Comparison of ENCODE assay signal across 22 cellular contexts in the genomic region with DNA sequence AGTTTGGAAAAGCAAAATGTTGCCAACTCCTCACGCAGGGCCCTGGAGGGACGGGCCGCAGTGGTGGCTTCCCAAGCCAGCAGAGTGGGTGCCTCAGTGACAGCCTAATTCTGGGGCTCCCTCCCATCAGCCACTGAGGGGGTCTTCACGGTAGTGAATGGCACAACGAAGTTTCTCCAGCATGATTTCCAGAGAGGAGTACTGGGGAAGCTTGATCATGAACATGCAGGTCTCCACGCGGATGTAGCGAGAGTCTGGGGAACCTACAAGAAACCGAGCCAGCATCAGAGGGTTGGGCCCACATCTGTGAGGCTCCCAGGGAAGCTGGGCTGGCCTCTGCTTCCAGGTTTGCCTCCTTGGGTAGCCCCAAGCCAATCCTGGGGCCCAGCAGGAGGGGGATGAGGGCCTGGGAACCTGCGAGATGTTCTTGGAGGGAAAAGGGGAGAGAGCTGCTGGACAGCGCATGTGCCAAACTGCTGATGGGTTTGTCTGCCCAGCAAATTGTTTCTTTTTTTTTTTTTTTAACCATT.
"Had no signal": no experiment of that assay in that cellular context is flagged by ENCODE, and none has a peak within 500 bp of the region (broad histone marks: within the 10 kb centered on the region; RNA-seq: fewer than 3 reads in every experiment).

No MANE protein-coding gene starts in this region.

- H3K27me3 ChIP-seq: colonic mucosa, foreskin keratinocyte, neutrophil, tibial artery, uterus had no signal

- H3K27ac ChIP-seq: colonic mucosa, foreskin keratinocyte, neutrophil, parathyroid adenoma, tibial artery, uterus had no signal

- H2AFZ ChIP-seq: parathyroid adenoma had no signal

- H3K36me3 ChIP-seq: uterus had no signal

- H3K9me3 ChIP-seq: colonic mucosa, mucosa of descending colon, neutrophil, uterus had no signal

- H3K4me3 Mint-ChIP-seq: activated CD4-positive, alpha-beta memory T cell treated with anti-CD3 and anti-CD28 coated beads for 36 hours; activated CD8-positive, alpha-beta memory T cell treated with anti-CD3 and anti-CD28 coated beads, Interleukin-2, amount 10 ng/mL, durations not matched to agents 7 days and 5 days; activated naive CD8-positive, alpha-beta T cell treated with anti-CD3 and anti-CD28 coated beads, Interleukin-2, amount 50 U/mL, for 24 hours; activated T-cell treated with anti-CD3 and anti-CD28 coated beads, Interleukin-2, amount 50 U/mL, for 4 hours; memory B cell; naive thymus-derived CD8-positive, alpha-beta T cell; stimulated activated effector memory CD8-positive, alpha-beta T cell treated with anti-CD3 and anti-CD28 coated beads, Interleukin-12 subunit alpha, Interleukin-12 subunit beta, amount 100 ng/mL, for 72 hours had no signal

- H3K79me2 ChIP-seq: parathyroid adenoma had no signal

- H3K4me3 ChIP-seq: colonic mucosa, mucosa of descending colon, tibial artery, uterus had no signal

- H3K4me1 ChIP-seq: colonic mucosa, foreskin keratinocyte, parathyroid adenoma, tibial artery, uterus had no signal

- H3K9ac ChIP-seq: parathyroid adenoma had no signal

- H3K27me3 Mint-ChIP-seq: activated CD4-positive, alpha-beta memory T cell treated with anti-CD3 and anti-CD28 coated beads for 36 hours; activated CD8-positive, alpha-beta memory T cell treated with anti-CD3 and anti-CD28 coated beads, Interleukin-2, amount 10 ng/mL, durations not matched to agents 7 days and 5 days; activated naive CD8-positive, alpha-beta T cell treated with anti-CD3 and anti-CD28 coated beads, Interleukin-2, amount 50 U/mL, for 24 hours; memory B cell; naive thymus-derived CD8-positive, alpha-beta T cell had no signal

- FAIRE-seq: astrocyte, bronchial epithelial cell, kidney had no signal

- H3K27ac Mint-ChIP-seq: activated CD4-positive, alpha-beta memory T cell treated with anti-CD3 and anti-CD28 coated beads for 36 hours; activated naive CD8-positive, alpha-beta T cell treated with anti-CD3 and anti-CD28 coated beads, Interleukin-2, amount 50 U/mL, for 24 hours had no signal

- ATAC-seq: activated CD8-positive, alpha-beta memory T cell treated with anti-CD3 and anti-CD28 coated beads, Interleukin-2, amount 10 ng/mL, durations not matched to agents 7 days and 5 days; activated naive CD8-positive, alpha-beta T cell treated with anti-CD3 and anti-CD28 coated beads, Interleukin-2, amount 50 U/mL, for 24 hours; activated T-cell treated with anti-CD3 and anti-CD28 coated beads, Interleukin-2, amount 50 U/mL, for 4 hours; foreskin keratinocyte; mucosa of descending colon; naive thymus-derived CD8-positive, alpha-beta T cell; stimulated activated effector memory CD8-positive, alpha-beta T cell treated with anti-CD3 and anti-CD28 coated beads, Interleukin-12 subunit alpha, Interleukin-12 subunit beta, amount 100 ng/mL, for 72 hours had no signal

- DNase-seq: activated CD4-positive, alpha-beta memory T cell treated with anti-CD3 and anti-CD28 coated beads for 36 hours; activated CD4-positive, alpha-beta T cell treated with anti-CD3 and anti-CD28 coated beads for 1 hour; activated CD8-positive, alpha-beta memory T cell treated with anti-CD3 and anti-CD28 coated beads, Interleukin-2, amount 10 ng/mL, durations not matched to agents 7 days and 5 days; activated gamma-delta T cell; activated naive CD8-positive, alpha-beta T cell treated with anti-CD3 and anti-CD28 coated beads, Interleukin-2, amount 50 U/mL, for 24 hours; activated T-cell treated with anti-CD3 and anti-CD28 coated beads, Interleukin-2, amount 50 U/mL, for 4 hours; colonic mucosa; effector CD4-positive, alpha-beta T cell; foreskin keratinocyte; glutamatergic neuron; kidney; left ventricle myocardium superior; mucosa of descending colon; naive thymus-derived CD8-positive, alpha-beta T cell; uterus had no signal
